8 cellular contexts compared by ENCODE assay signal in the genomic region with DNA sequence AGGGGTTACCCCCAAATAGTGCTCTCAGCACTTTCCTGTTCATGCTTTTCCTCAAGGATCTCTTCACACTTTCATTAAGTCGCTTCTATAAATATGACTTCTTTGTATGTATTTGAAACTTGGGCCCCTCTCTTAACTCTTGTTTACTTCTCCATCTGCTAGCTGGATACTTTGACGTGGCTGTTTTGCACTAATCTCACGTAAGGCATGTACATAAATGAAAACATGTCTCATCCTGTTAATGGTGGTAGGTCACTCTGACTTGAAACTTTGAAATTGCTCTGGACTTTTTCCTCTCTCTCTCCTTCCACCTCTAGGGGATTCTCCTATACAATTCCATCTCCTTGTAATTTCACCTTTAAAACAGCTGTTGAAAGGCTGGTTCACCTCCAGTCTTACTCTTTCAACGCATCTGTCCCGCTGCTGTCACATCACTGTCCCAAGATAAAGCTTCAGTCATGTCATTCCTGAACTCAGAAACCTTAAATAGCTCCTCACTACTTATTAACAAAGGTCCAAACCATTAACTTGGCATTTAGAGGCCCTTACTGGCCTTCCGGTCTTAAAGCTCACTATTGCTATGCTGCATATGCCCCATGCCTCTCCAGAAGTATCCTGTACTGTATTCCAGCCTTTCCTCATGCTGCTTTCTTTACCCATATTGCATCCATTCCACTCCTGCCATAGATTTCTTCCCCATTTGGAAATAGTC. TPM values are rescaled to one million over a fixed set of nuclear protein-coding genes. Genes with fewer than 3 reads are reported as not detected.
A peak's percentile ranks its signal among the peaks of the same experiment; 100 is the strongest.
DNase-seq lines count a peak whose midpoint lies in the region; ATAC-seq, FAIRE-seq and TF ChIP-seq lines count a peak whose summit lies in the region.

No MANE protein-coding gene starts in this region.

- H3K79me2 ChIP-seq in DND-41 (ENCODE audit: insufficient read depth, low read length): peaks cover 69% of the 10 kb centered on the region

- H3K36me3 ChIP-seq in DND-41 (ENCODE audit: insufficient read depth, low read length) (peaks cover 10% of the 10 kb centered on the region), Panc1 (ENCODE audit: control insufficient read depth, insufficient read depth, low read length) (peaks cover 3% of the 10 kb centered on the region; the same call in 1 of the 2 replicates), pancreas (no peaks in the 10 kb centered on the region)

- CTCF ChIA-PET in Panc1 (lab: Charles Lee): no interaction called here

- H3K27me3 ChIP-seq in DND-41 (ENCODE audit: insufficient read depth, low read length, poor library complexity): no peaks in the 10 kb centered on the region
- H3K27me3 ChIP-seq in Panc1 (ENCODE audit: control insufficient read depth, insufficient read depth, low read length): no peaks in the 10 kb centered on the region
- no peaks in the 10 kb centered on the region for H3K27me3 ChIP-seq in pancreas

- POLR2A ChIA-PET in Panc1 (lab: Charles Lee): interaction anchor here (0.6 kb wide), 1 partner anchor 23 kb away, joined by 3 read pairs; no protein-coding TSS in a partner anchor

- ATAC-seq in DND-41 (ENCODE audit: insufficient read depth, low read depth) (no peak), Panc1 (no peak), pancreas (no peak), GM19035 (IDR thresholded peaks at IDR 0.05; ENCODE audit: unreplicated experiment) (no peak), HG03175 (IDR thresholded peaks at IDR 0.05; ENCODE audit: unreplicated experiment) (no peak)

- peak overlapping the region; percentile 68 for H3K4me2 ChIP-seq in DND-41 (ENCODE audit: insufficient read depth, low read length)

- H2AFZ ChIP-seq in DND-41 (ENCODE audit: low read depth, low read length): peak overlapping the region; percentile 81

- H3K27ac ChIP-seq in DND-41 (ENCODE audit: low read length) (peak overlapping the region; percentile 96), Panc1 (ENCODE audit: low read length) (peak overlapping the region; percentile 98), pancreas (peak overlapping the region; percentile 89 to 99 (median 96))

- intact Hi-C loops in Panc1 (cut with micrococcal nuclease; ENCODE audit: unreplicated experiment) (no loop called here), pancreas (cut with DNase I) (no loop called here)

- H4K20me1 ChIP-seq in DND-41 (ENCODE audit: insufficient read depth, low read length): no peaks in the 10 kb centered on the region

- no peak for FAIRE-seq in pancreas (lab: Jason Lieb, UNC)

- BruUV-seq in Panc1 (replicated peaks; lab: Mats Ljungman, UMichigan): no TSS peak

- in situ Hi-C loops in Panc1 (cut with HindIII; ENCODE audit: low pct_unique_long_range_greater_than_20kb, low sequenced_read_pairs): no loop called here

- 7 to 9% methylated on average over 6 of the region's 6 CpGs for WGBS in pancreas, 2 donors

- TF ChIP-seq CTCF in DND-41 (IDR thresholded peaks at IDR 0.05; ENCODE audit: borderline replicate concordance, extremely low read depth, low read length, poor library complexity, severe bottlenecking) (no peak), Panc1 (IDR thresholded peaks at IDR 0.05) (no peak), epithelial cell of proximal tubule (conservative IDR thresholded peaks at IDR 0.05; ENCODE audit: low read depth, low read length) (no peak), pancreas (IDR thresholded peaks at IDR 0.05) (no peak)

- no peaks in the 10 kb centered on the region for H3K9me3 ChIP-seq in DND-41 (ENCODE audit: insufficient read depth, low read length, severe bottlenecking)
- H3K9me3 ChIP-seq in Panc1 (ENCODE audit: control insufficient read depth, insufficient read depth, low read depth, low read length): no peaks in the 10 kb centered on the region
- H3K9me3 ChIP-seq in pancreas: no peaks in the 10 kb centered on the region

- no peak for DNase-seq in DND-41
- DNase-seq in Panc1 (ENCODE audit: low read depth, low spot score): no peak
- DNase-seq in epithelial cell of proximal tubule (ENCODE audit: low read depth): no peak
- DNase-seq in pancreas: no peak
- DNase-seq in germinal center (ENCODE audit: low spot score): no peak
- DNase-seq in SIG-M5 treated with dmso at 0.1 percent for 504 hours (lab: John Stamatoyannopoulos, UW; ENCODE audit: unreplicated experiment): no peak

- H3K4me3 ChIP-seq in DND-41 (ENCODE audit: low read depth in 1 of 2, low read length in 2 of 2) (peak overlapping the region; percentile 86 to 87), Panc1 (ENCODE audit: low read depth in 2 of 2, low read length in 2 of 2) (peak overlapping the region; percentile 92 to 100), epithelial cell of proximal tubule (ENCODE audit: low read depth, low read length) (peak overlapping the region; percentile 68), pancreas (peak overlapping the region; percentile 54 to 92 (median 72))

- peak overlapping the region; percentile 83 for H3K9ac ChIP-seq in DND-41 (ENCODE audit: low read depth, low read length)

- H3K4me1 ChIP-seq in DND-41 (ENCODE audit: insufficient read depth, low read length): peaks cover 35% of the 10 kb centered on the region
- peaks cover 26% of the 10 kb centered on the region for H3K4me1 ChIP-seq in Panc1 (ENCODE audit: control insufficient read depth, insufficient read depth, low read length)
- peaks cover 10 to 25% (median 24%) of the 10 kb centered on the region in 3 donors for H3K4me1 ChIP-seq in pancreas

RNA-seq across cellular contexts. Expression of gene BLOC1S6, which starts 1.2 kb away (rescaled TPM):
- total RNA-seq in Panc1 (2021; ENCODE audit: unreplicated experiment) (52.0 TPM), epithelial cell of proximal tubule (40.9 and 53.7 TPM in 2 replicates), pancreas (10 to 100 TPM; 14.8 to 30.5 (median 20.7) TPM)
- 22.0 TPM for polyA plus RNA-seq in Panc1 (2012; ENCODE audit: insufficient read length)
- polyA plus RNA-seq in pancreas: 10 to 100 TPM in 1 of 2 donors, 1 to 10 TPM in 1; 8.4 to 18.4 TPM

RNA-seq across cellular contexts. Expression of gene SQOR, which starts 46.5 kb away (rescaled TPM):
- 62.2 TPM for total RNA-seq in Panc1 (2021; ENCODE audit: unreplicated experiment)
- polyA plus RNA-seq in Panc1 (2012; ENCODE audit: insufficient read length): 49.9 TPM
- 107 and 124 TPM in 2 replicates for total RNA-seq in epithelial cell of proximal tubule
- total RNA-seq in pancreas: 10 to 100 TPM; 22.8 to 28.6 (median 24.8) TPM
- 10 to 100 TPM; 13.8 to 22.0 TPM for polyA plus RNA-seq in pancreas
